ENCODE assay signal across 8 cellular contexts in the genomic region with DNA sequence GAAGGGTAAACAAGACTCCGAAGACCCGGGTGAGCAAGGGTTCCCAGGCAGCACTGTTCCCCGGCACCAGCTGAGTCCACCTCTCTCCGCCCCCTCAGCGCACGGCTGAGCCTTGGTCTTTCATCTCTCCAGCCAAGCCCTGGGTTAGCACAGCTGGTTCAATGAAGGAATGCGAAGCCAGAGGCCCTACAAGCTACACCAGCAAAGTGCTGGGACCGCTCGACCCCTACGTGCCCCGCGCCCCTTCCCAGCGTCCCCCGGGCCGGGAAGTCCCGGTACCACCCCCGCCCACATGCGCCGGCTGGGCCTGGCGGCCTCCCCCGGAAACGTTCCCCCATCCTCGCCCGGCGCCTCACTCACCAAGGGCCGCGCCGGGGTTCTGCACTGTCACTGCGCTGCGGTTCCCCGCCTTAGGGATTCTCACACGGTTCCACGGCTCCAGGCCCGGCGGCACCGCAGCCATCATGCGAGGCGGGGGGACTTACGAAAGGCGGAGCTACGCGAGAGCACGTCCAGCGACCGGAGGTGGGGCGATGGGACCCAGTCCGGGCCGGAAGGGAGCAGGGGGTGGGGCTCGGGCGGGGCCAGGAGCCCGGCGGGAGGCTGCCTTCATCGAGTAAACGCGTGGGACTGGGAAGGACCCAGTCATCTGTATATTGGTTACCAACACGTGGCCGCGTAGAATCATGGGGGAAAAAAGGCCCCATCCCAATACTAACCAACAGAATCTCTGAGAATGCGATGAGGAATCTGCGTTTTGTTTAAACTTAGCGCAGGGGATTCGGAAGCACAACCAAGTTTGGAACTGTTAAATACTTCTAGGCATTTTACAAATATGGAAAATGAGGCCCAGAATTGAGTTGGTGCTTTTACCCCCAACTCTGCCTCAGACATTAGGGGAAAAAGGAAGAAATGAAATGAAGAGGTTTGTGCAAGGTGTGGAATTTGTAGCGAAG. TPM values are rescaled to one million over a fixed set of nuclear protein-coding genes. Genes with fewer than 3 reads are reported as not detected.
DNase-seq lines count a peak whose midpoint lies in the region; ATAC-seq and TF ChIP-seq lines count a peak whose summit lies in the region.

No MANE protein-coding gene starts in this region.

- peak in 2 of 4 donors; percentile 48 to 61 for TF ChIP-seq POLR2A in esophagus squamous epithelium (IDR thresholded peaks at IDR 0.05)

- DNase-seq in DMS79 (lab: John Stamatoyannopoulos, UW) = peak; percentile 84
- DNase-seq in KG1 (lab: John Stamatoyannopoulos, UW) = peak; percentile 86
- peak; percentile 86 to 90 for DNase-seq in activated T-cell treated with anti-CD3 and anti-CD28 coated beads, Interleukin-2, amount 50 U/mL, for 72 hours
- DNase-seq in esophagus squamous epithelium (lab: John Stamatoyannopoulos, UW) = peak; percentile 30
- peak; percentile 76 for DNase-seq in stimulated activated CD8-positive, alpha-beta memory T cell treated with anti-CD3 and anti-CD28 coated beads, Interleukin-7, amount 100 ng/mL, for 24 hours (ENCODE audit: low read depth)

- ATAC-seq in GM21737 (IDR thresholded peaks at IDR 0.05; ENCODE audit: unreplicated experiment) = peak; percentile 92
- ATAC-seq in activated T-cell treated with anti-CD3 and anti-CD28 coated beads, Interleukin-2, amount 50 U/mL, for 72 hours (replicated peaks in 1 of 2) = peak; percentile 92

- H3K4me1 ChIP-seq in esophagus squamous epithelium (peaks cover 0 to 41% (median 10%) of the 10 kb centered on the region in 3 donors), muscle layer of duodenum (ENCODE audit: control insufficient read depth in 1 of 2, insufficient read depth in 2 of 2, low read length in 2 of 2) (peaks cover 8 to 15% of the 10 kb centered on the region in 2 donors)

- H3K4me3 Mint-ChIP-seq in activated T-cell treated with anti-CD3 and anti-CD28 coated beads, Interleukin-2, amount 50 U/mL, for 72 hours = peak overlapping the region; percentile 90 to 98

- H3K27me3 ChIP-seq in esophagus squamous epithelium = no peaks in the 10 kb centered on the region
- H3K27me3 ChIP-seq in muscle layer of duodenum (ENCODE audit: low read depth, low read length) = no peaks in the 10 kb centered on the region

- H3K27ac ChIP-seq in esophagus squamous epithelium (peak overlapping the region; percentile 85 to 96 (median 92)), muscle layer of duodenum (ENCODE audit: low read length) (peak overlapping the region; percentile 95)

- peak overlapping the region; percentile 98 for H3K27ac Mint-ChIP-seq in activated T-cell treated with anti-CD3 and anti-CD28 coated beads, Interleukin-2, amount 50 U/mL, for 72 hours

- peaks cover 11 to 12% of the 10 kb centered on the region in 2 donors for H3K36me3 Mint-ChIP-seq in activated T-cell treated with anti-CD3 and anti-CD28 coated beads, Interleukin-2, amount 50 U/mL, for 72 hours (ENCODE audit: insufficient read depth in 2 of 2)

- H3K9me3 ChIP-seq in esophagus squamous epithelium = no peaks in the 10 kb centered on the region
- H3K9me3 ChIP-seq in muscle layer of duodenum (ENCODE audit: control insufficient read depth in 1 of 2, low read length in 2 of 2) = no peaks in the 10 kb centered on the region

- 12 to 13% methylated on average over 12 to 19 of the region's 63 CpGs for WGBS in esophagus squamous epithelium, 2 donors

- H3K36me3 ChIP-seq in esophagus squamous epithelium = peaks cover 0 to 30% (median 0%) of the 10 kb centered on the region in 3 donors
- peaks cover 12 to 14% of the 10 kb centered on the region in 2 donors for H3K36me3 ChIP-seq in muscle layer of duodenum (ENCODE audit: control insufficient read depth in 1 of 2, insufficient read depth in 2 of 2, low read length in 2 of 2)

- TF ChIP-seq CTCF in esophagus squamous epithelium (IDR thresholded peaks at IDR 0.05) = no peak

- intact Hi-C loops in esophagus squamous epithelium (cut with DNase I) = no loop called here

- no peaks in the 10 kb centered on the region for H3K27me3 Mint-ChIP-seq in activated T-cell treated with anti-CD3 and anti-CD28 coated beads, Interleukin-2, amount 50 U/mL, for 72 hours (ENCODE audit: low read depth)

- H3K9me3 Mint-ChIP-seq in activated T-cell treated with anti-CD3 and anti-CD28 coated beads, Interleukin-2, amount 50 U/mL, for 72 hours = no peaks in the 10 kb centered on the region

- peak overlapping the region; percentile 62 to 95 (median 76) for H3K4me3 ChIP-seq in esophagus squamous epithelium
- H3K4me3 ChIP-seq in muscle layer of duodenum (ENCODE audit: low read depth in 1 of 2, low read length in 2 of 2) = peak overlapping the region; percentile 87 to 89

- H3K4me1 Mint-ChIP-seq in activated T-cell treated with anti-CD3 and anti-CD28 coated beads, Interleukin-2, amount 50 U/mL, for 72 hours (ENCODE audit: low read depth) = peaks cover 56% of the 10 kb centered on the region

TF ChIP-seq in PFSK-1, 5 proteins besides CTCF, POLR2A, EP300 and RAD21:
- TF ChIP-seq SIN3A (IDR thresholded peaks at IDR 0.05; ENCODE audit: borderline replicate concordance, insufficient read depth, low read length) (0 out of 2 replicates have a peak, but pooled peaks have one; percentile 60), TAF1 (IDR thresholded peaks at IDR 0.05; ENCODE audit: borderline replicate concordance, insufficient read depth, low read length) (no peak), POLR2AphosphoS5 (IDR thresholded peaks at IDR 0.05; ENCODE audit: low read depth, low read length) (peak; percentile 64), REST (IDR thresholded peaks at IDR 0.05; ENCODE audit: insufficient read depth in 1 of 2, low read depth in 2 of 2, low read length in 2 of 2) (0 out of 4 replicates have a peak, but pooled peaks of 1 of the 2 experiments have one; percentile 10), FOXP2 (optimal IDR thresholded peaks at IDR 0.05; ENCODE audit: borderline replicate concordance, extremely low read depth, extremely low read length, insufficient read depth) (no peak)

RNA-seq across cellular contexts. Expression of gene GTPBP8, which starts 28.7 kb away (rescaled TPM):
- polyA plus RNA-seq in PFSK-1 (2012; ENCODE audit: insufficient read length, low read depth) = 10.8 TPM
- 10 to 100 TPM; 27.0 to 28.7 TPM for total RNA-seq in activated T-cell treated with anti-CD3 and anti-CD28 coated beads, Interleukin-2, amount 50 U/mL, for 72 hours
- 10 to 100 TPM; 18.8 to 26.7 (median 20.8) TPM for total RNA-seq in esophagus squamous epithelium

RNA-seq across cellular contexts. Expression of gene CD200R1, which starts 44.6 kb away (rescaled TPM):
- not detected for polyA plus RNA-seq in PFSK-1 (2012; ENCODE audit: insufficient read length, low read depth)
- 1 to 10 TPM; 1.4 to 2.2 TPM for total RNA-seq in activated T-cell treated with anti-CD3 and anti-CD28 coated beads, Interleukin-2, amount 50 U/mL, for 72 hours
- total RNA-seq in esophagus squamous epithelium = 1 to 10 TPM; 2.9 to 9.6 (median 4.3) TPM

Comparison
In these comparisons a context has a peak if more than half of its experiments do, and no peak if none do; other contexts are left out.
1. Peak in every context shown above with its lines: DNase-seq, ATAC-seq, H3K4me3 ChIP-seq and H3K27ac ChIP-seq.
2. DNase-seq: peak in every context shown above with its lines; median percentile 88 in activated T-cell treated with anti-CD3 and anti-CD28 coated beads, Interleukin-2, amount 50 U/mL, for 72 hours; 86 in KG1; 84 in DMS79; 76 in stimulated activated CD8-positive, alpha-beta memory T cell treated with anti-CD3 and anti-CD28 coated beads, Interleukin-7, amount 100 ng/mL, for 24 hours; 30 in esophagus squamous epithelium.